In the genomic region with DNA sequence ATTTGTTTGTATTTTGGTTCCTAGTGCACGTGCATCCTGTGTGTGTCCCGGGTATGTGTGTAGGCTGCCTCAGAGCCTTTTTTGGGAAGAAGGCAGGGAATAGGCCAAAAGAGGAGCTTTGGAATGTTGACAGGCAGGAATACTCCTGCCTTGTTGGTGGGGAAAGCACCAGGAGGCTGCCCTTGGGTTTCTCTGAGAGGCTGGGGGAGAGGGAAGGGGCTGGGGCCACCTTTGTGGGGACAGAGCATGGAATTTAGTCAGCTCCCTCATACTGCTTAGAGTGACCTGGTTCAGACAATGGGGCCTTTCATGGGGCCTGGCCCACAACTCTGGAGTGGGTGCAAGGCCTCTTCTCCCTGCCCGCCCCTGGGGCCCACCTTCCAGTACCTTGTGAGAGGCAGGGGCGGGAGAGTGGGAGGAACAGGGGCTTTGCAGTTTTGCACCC, we compare ENCODE assay signal across 1 cellular context.
TF ChIP-seq lines count a peak whose summit lies in the region.

No MANE protein-coding gene starts in this region.

TF ChIP-seq in WTC11, 78 proteins besides CTCF, POLR2A, EP300 and RAD21 (continued from another document):
- TF ChIP-seq, protein P1, sequence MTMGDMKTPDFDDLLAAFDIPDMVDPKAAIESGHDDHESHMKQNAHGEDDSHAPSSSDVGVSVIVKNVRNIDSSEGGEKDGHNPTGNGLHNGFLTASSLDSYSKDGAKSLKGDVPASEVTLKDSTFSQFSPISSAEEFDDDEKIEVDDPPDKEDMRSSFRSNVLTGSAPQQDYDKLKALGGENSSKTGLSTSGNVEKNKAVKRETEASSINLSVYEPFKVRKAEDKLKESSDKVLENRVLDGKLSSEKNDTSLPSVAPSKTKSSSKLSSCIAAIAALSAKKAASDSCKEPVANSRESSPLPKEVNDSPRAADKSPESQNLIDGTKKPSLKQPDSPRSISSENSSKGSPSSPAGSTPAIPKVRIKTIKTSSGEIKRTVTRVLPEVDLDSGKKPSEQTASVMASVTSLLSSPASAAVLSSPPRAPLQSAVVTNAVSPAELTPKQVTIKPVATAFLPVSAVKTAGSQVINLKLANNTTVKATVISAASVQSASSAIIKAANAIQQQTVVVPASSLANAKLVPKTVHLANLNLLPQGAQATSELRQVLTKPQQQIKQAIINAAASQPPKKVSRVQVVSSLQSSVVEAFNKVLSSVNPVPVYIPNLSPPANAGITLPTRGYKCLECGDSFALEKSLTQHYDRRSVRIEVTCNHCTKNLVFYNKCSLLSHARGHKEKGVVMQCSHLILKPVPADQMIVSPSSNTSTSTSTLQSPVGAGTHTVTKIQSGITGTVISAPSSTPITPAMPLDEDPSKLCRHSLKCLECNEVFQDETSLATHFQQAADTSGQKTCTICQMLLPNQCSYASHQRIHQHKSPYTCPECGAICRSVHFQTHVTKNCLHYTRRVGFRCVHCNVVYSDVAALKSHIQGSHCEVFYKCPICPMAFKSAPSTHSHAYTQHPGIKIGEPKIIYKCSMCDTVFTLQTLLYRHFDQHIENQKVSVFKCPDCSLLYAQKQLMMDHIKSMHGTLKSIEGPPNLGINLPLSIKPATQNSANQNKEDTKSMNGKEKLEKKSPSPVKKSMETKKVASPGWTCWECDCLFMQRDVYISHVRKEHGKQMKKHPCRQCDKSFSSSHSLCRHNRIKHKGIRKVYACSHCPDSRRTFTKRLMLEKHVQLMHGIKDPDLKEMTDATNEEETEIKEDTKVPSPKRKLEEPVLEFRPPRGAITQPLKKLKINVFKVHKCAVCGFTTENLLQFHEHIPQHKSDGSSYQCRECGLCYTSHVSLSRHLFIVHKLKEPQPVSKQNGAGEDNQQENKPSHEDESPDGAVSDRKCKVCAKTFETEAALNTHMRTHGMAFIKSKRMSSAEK (CRISPR knock-in tag; IDR thresholded peaks at IDR 0.05; ENCODE audit: borderline replicate concordance), result no peak
- TF ChIP-seq CBFB (CRISPR knock-in tag; IDR thresholded peaks at IDR 0.05; ENCODE audit: low read depth) (no peak), TEAD1 (CRISPR knock-in tag; IDR thresholded peaks at IDR 0.05) (no peak), OVOL2 (CRISPR knock-in tag; IDR thresholded peaks at IDR 0.05; ENCODE audit: borderline replicate concordance) (no peak), ZNF423 (CRISPR knock-in tag; IDR thresholded peaks at IDR 0.05) (no peak), ZNF671 (CRISPR knock-in tag; IDR thresholded peaks at IDR 0.05) (no peak)
- TF ChIP-seq, protein P2, sequence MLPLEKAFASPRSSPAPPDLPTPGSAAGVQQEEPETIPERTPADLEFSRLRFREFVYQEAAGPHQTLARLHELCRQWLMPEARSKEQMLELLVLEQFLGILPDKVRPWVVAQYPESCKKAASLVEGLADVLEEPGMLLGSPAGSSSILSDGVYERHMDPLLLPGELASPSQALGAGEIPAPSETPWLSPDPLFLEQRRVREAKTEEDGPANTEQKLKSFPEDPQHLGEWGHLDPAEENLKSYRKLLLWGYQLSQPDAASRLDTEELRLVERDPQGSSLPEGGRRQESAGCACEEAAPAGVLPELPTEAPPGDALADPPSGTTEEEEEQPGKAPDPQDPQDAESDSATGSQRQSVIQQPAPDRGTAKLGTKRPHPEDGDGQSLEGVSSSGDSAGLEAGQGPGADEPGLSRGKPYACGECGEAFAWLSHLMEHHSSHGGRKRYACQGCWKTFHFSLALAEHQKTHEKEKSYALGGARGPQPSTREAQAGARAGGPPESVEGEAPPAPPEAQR (CRISPR knock-in tag; IDR thresholded peaks at IDR 0.05), result no peak
- TF ChIP-seq, protein P3, sequence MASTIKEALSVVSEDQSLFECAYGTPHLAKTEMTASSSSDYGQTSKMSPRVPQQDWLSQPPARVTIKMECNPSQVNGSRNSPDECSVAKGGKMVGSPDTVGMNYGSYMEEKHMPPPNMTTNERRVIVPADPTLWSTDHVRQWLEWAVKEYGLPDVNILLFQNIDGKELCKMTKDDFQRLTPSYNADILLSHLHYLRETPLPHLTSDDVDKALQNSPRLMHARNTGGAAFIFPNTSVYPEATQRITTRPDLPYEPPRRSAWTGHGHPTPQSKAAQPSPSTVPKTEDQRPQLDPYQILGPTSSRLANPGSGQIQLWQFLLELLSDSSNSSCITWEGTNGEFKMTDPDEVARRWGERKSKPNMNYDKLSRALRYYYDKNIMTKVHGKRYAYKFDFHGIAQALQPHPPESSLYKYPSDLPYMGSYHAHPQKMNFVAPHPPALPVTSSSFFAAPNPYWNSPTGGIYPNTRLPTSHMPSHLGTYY (CRISPR knock-in tag; IDR thresholded peaks at IDR 0.05), result no peak
